Comparison of ENCODE assay signal across 10 cellular contexts in genomic region chr4:7365472-7366179, GRCh38.
A peak's percentile ranks its signal among the peaks of the same experiment; 100 is the strongest.
DNase-seq lines count a peak whose midpoint lies in the region; ATAC-seq and TF ChIP-seq lines count a peak whose summit lies in the region.
"Had no signal": no experiment of that assay in that cellular context is flagged by ENCODE, and none has a peak within 500 bp of the region (broad histone marks: within the 10 kb centered on the region; RNA-seq: fewer than 3 reads in every experiment).

No MANE protein-coding gene starts in this region.

- no peak for ATAC-seq in natural killer cell treated with Interleukin-12 subunit alpha and Interleukin-12 subunit beta and Interleukin-15 and Interleukin-18, amount 100 ng/mL, for 72 hours
- ATAC-seq in natural killer cell = no peak
- ATAC-seq in upper lobe of right lung = peak; percentile 3
- no peak for ATAC-seq in GM19035 (IDR thresholded peaks at IDR 0.05; ENCODE audit: unreplicated experiment)
- ATAC-seq in activated CD4-positive, alpha-beta T cell treated with anti-CD3 and anti-CD28 coated beads for 36 hours = no peak
- no peak for ATAC-seq in HG02763 (IDR thresholded peaks at IDR 0.05; ENCODE audit: unreplicated experiment)
- ATAC-seq: K562 had no signal

- intact Hi-C loops in natural killer cell (cut with micrococcal nuclease) = no loop called here
- intact Hi-C loops in upper lobe of right lung (cut with DNase I) = no loop called here
- intact Hi-C loops in activated CD4-positive, alpha-beta T cell treated with anti-CD3 and anti-CD28 coated beads for 36 hours (cut with DNase I, micrococcal nuclease) = no loop called here

- CTCF ChIA-PET in activated CD4-positive, alpha-beta T cell treated with anti-CD3 and anti-CD28 coated beads for 36 hours (lab: Charles Lee) = no interaction called here

- H3K27ac Mint-ChIP-seq in natural killer cell treated with Interleukin-12 subunit alpha and Interleukin-12 subunit beta and Interleukin-15 and Interleukin-18, amount 100 ng/mL, for 72 hours = no peak overlapping the region
- H3K27ac Mint-ChIP-seq in natural killer cell = no peak overlapping the region
- no peak overlapping the region for H3K27ac Mint-ChIP-seq in activated CD4-positive, alpha-beta T cell treated with anti-CD3 and anti-CD28 coated beads for 36 hours

- no peak overlapping the region for H3K27ac ChIP-seq in upper lobe of right lung

- DNase-seq in natural killer cell treated with Interleukin-12 subunit alpha and Interleukin-12 subunit beta and Interleukin-15 and Interleukin-18, amount 100 ng/mL, for 72 hours (ENCODE audit: low spot score) = peak; percentile 35
- no peak for DNase-seq in natural killer cell
- DNase-seq in NCI-H524 treated with DMSO at 0.1 percent for 48 hours (lab: John Stamatoyannopoulos, UW) = peak; percentile 76
- peak; percentile 90 to 92 for DNase-seq in hippocampal formation (lab: John Stamatoyannopoulos, UW)
- peak; percentile 63 for DNase-seq in upper lobe of right lung
- no peak for DNase-seq in activated CD4-positive, alpha-beta T cell treated with anti-CD3 and anti-CD28 coated beads for 36 hours
- DNase-seq: T1000 had no signal

- TF ChIP-seq CTCF in natural killer cell (IDR thresholded peaks at IDR 0.05) = no peak
- TF ChIP-seq CTCF in upper lobe of right lung (IDR thresholded peaks at IDR 0.05) = no peak

- no peak overlapping the region for H3K4me3 Mint-ChIP-seq in natural killer cell treated with Interleukin-12 subunit alpha and Interleukin-12 subunit beta and Interleukin-15 and Interleukin-18, amount 100 ng/mL, for 72 hours
- no peak overlapping the region for H3K4me3 Mint-ChIP-seq in natural killer cell
- no peak overlapping the region for H3K4me3 Mint-ChIP-seq in activated CD4-positive, alpha-beta T cell treated with anti-CD3 and anti-CD28 coated beads for 36 hours

- H3K36me3 Mint-ChIP-seq in natural killer cell treated with Interleukin-12 subunit alpha and Interleukin-12 subunit beta and Interleukin-15 and Interleukin-18, amount 100 ng/mL, for 72 hours = no peaks in the 10 kb centered on the region
- H3K36me3 Mint-ChIP-seq in natural killer cell = no peaks in the 10 kb centered on the region
- H3K36me3 Mint-ChIP-seq in activated CD4-positive, alpha-beta T cell treated with anti-CD3 and anti-CD28 coated beads for 36 hours (ENCODE audit: low read depth) = no peaks in the 10 kb centered on the region

- no peak overlapping the region for H3K4me3 ChIP-seq in upper lobe of right lung
- H3K4me3 ChIP-seq: K562 had no signal

- H3K27me3 ChIP-seq in upper lobe of right lung = no peaks in the 10 kb centered on the region

- H3K27me3 Mint-ChIP-seq in natural killer cell treated with Interleukin-12 subunit alpha and Interleukin-12 subunit beta and Interleukin-15 and Interleukin-18, amount 100 ng/mL, for 72 hours = peaks cover 6 to 9% of the 10 kb centered on the region in 2 donors
- peaks cover 12 to 17% of the 10 kb centered on the region in 2 donors for H3K27me3 Mint-ChIP-seq in natural killer cell (ENCODE audit: low read depth in 2 of 2)
- peaks cover 2% of the 10 kb centered on the region for H3K27me3 Mint-ChIP-seq in activated CD4-positive, alpha-beta T cell treated with anti-CD3 and anti-CD28 coated beads for 36 hours

- peaks cover 22% of the 10 kb centered on the region for H3K4me1 ChIP-seq in upper lobe of right lung

- H3K4me1 Mint-ChIP-seq in natural killer cell treated with Interleukin-12 subunit alpha and Interleukin-12 subunit beta and Interleukin-15 and Interleukin-18, amount 100 ng/mL, for 72 hours (ENCODE audit: low read depth in 2 of 2) = peaks cover 4 to 6% of the 10 kb centered on the region in 2 donors
- H3K4me1 Mint-ChIP-seq in natural killer cell = peaks cover 5 to 10% of the 10 kb centered on the region in 2 donors
- no peaks in the 10 kb centered on the region for H3K4me1 Mint-ChIP-seq in activated CD4-positive, alpha-beta T cell treated with anti-CD3 and anti-CD28 coated beads for 36 hours

- H3K9me3 Mint-ChIP-seq in natural killer cell treated with Interleukin-12 subunit alpha and Interleukin-12 subunit beta and Interleukin-15 and Interleukin-18, amount 100 ng/mL, for 72 hours = peaks cover 3% of the 10 kb centered on the region
- H3K9me3 Mint-ChIP-seq in natural killer cell = peaks cover 0 to 2% of the 10 kb centered on the region in 2 donors
- H3K9me3 Mint-ChIP-seq in activated CD4-positive, alpha-beta T cell treated with anti-CD3 and anti-CD28 coated beads for 36 hours (ENCODE audit: low read depth) = peaks cover 2% of the 10 kb centered on the region

- H3K36me3 ChIP-seq in upper lobe of right lung = no peaks in the 10 kb centered on the region

- H3K9me3 ChIP-seq in upper lobe of right lung = no peaks in the 10 kb centered on the region

- POLR2A ChIA-PET in activated CD4-positive, alpha-beta T cell treated with anti-CD3 and anti-CD28 coated beads for 36 hours (lab: Charles Lee) = no interaction called here

Comparison
In these comparisons a context has a peak if more than half of its experiments do, and no peak if none do; other contexts are left out.
1. DNase-seq: peak in natural killer cell treated with Interleukin-12 subunit alpha and Interleukin-12 subunit beta and Interleukin-15 and Interleukin-18, amount 100 ng/mL, for 72 hours (single experiment), NCI-H524 treated with DMSO at 0.1 percent for 48 hours (single experiment), hippocampal formation (2 of 2) and upper lobe of right lung (single experiment); none in natural killer cell (single experiment) and activated CD4-positive, alpha-beta T cell treated with anti-CD3 and anti-CD28 coated beads for 36 hours (single experiment).